9 cellular contexts compared by ENCODE assay signal in genomic region chr20:2799271-2799670, GRCh38. TPM values are rescaled to one million over a fixed set of nuclear protein-coding genes. Genes with fewer than 3 reads are reported as not detected.
A peak's percentile ranks its signal among the peaks of the same experiment; 100 is the strongest.
DNase-seq lines count a peak whose midpoint lies in the region; ATAC-seq lines count a peak whose summit lies in the region.
"Had no signal": no experiment of that assay in that cellular context is flagged by ENCODE, and none has a peak within 500 bp of the region (broad histone marks: within the 10 kb centered on the region; RNA-seq: fewer than 3 reads in every experiment).

No MANE protein-coding gene starts in this region.

- H3K27ac Mint-ChIP-seq in CD4-positive, CD25-positive, alpha-beta regulatory T cell = peak overlapping the region in 1 of 3 donors; percentile 72
- H3K27ac Mint-ChIP-seq in effector memory CD8-positive, alpha-beta T cell = no peak overlapping the region

- no peaks in the 10 kb centered on the region for H3K9me3 ChIP-seq in CD4-positive, CD25-positive, alpha-beta regulatory T cell (ENCODE audit: control insufficient read depth in 2 of 2, low read length in 2 of 2)
- H3K9me3 ChIP-seq in HUES64 (ENCODE audit: insufficient read depth, low read depth, low read length) = no peaks in the 10 kb centered on the region
- H3K9me3 ChIP-seq in neuron (ENCODE audit: low read length) = no peaks in the 10 kb centered on the region

- peaks cover 21% of the 10 kb centered on the region for H3K27me3 ChIP-seq in CD4-positive, CD25-positive, alpha-beta regulatory T cell (ENCODE audit: control insufficient read depth, insufficient read depth, low read length)
- H3K27me3 ChIP-seq in HUES64 (ENCODE audit: insufficient read depth, low read length) (peaks cover 40% of the 10 kb centered on the region), neuron (ENCODE audit: insufficient read depth, low read length) (no peaks in the 10 kb centered on the region)

- H3K4me1 Mint-ChIP-seq in CD4-positive, CD25-positive, alpha-beta regulatory T cell = peaks cover 6 to 35% (median 13%) of the 10 kb centered on the region in 4 donors
- peaks cover 19 to 22% of the 10 kb centered on the region in 2 donors for H3K4me1 Mint-ChIP-seq in effector memory CD8-positive, alpha-beta T cell (ENCODE audit: low read depth in 2 of 2)

- no peaks in the 10 kb centered on the region for H3K36me3 ChIP-seq in CD4-positive, CD25-positive, alpha-beta regulatory T cell (ENCODE audit: control insufficient read depth, insufficient read depth, low read length)
- H3K36me3 ChIP-seq in HUES64 (ENCODE audit: insufficient read depth, low read length) = peaks cover 43% of the 10 kb centered on the region
- H3K36me3 ChIP-seq in neuron (ENCODE audit: insufficient read depth, low read length) = peaks cover 44% of the 10 kb centered on the region

- peaks cover 0 to 3% (median 0%) of the 10 kb centered on the region in 7 donors for H3K9me3 Mint-ChIP-seq in CD4-positive, CD25-positive, alpha-beta regulatory T cell
- H3K9me3 Mint-ChIP-seq in effector memory CD8-positive, alpha-beta T cell = no peaks in the 10 kb centered on the region

- no peak overlapping the region for H3K4me3 ChIP-seq in CD4-positive, CD25-positive, alpha-beta regulatory T cell (ENCODE audit: low read depth, low read length)
- H3K4me3 ChIP-seq in HUES64 (ENCODE audit: low read length) = peak overlapping the region; percentile 88
- peak overlapping the region; percentile 59 for H3K4me3 ChIP-seq in neuron (ENCODE audit: low read length)

- no peak for DNase-seq in CD4-positive, CD25-positive, alpha-beta regulatory T cell
- DNase-seq in effector memory CD8-positive, alpha-beta T cell = no peak
- DNase-seq in activated effector memory CD4-positive, alpha-beta T cell treated with anti-CD3 and anti-CD28 coated beads, Interleukin-2, amount 50 U/mL, for 16 hours = no peak
- no peak for DNase-seq in putamen (ENCODE audit: low spot score)
- DNase-seq: central memory CD4-positive, alpha-beta T cell had no signal

- peak overlapping the region; percentile 82 for H3K9ac ChIP-seq in HUES64 (ENCODE audit: low read depth, low read length)

- peaks cover 3% of the 10 kb centered on the region for H3K36me3 Mint-ChIP-seq in CD4-positive, CD25-positive, alpha-beta regulatory T cell
- peaks cover under 1% of the 10 kb centered on the region for H3K36me3 Mint-ChIP-seq in effector memory CD8-positive, alpha-beta T cell (ENCODE audit: insufficient read depth)

- H3K4me1 ChIP-seq in CD4-positive, CD25-positive, alpha-beta regulatory T cell (ENCODE audit: control insufficient read depth, insufficient read depth, low read length, poor library complexity, severe bottlenecking) = peaks cover 14% of the 10 kb centered on the region
- peaks cover 13% of the 10 kb centered on the region; the same call in 1 of the 2 replicates for H3K4me1 ChIP-seq in HUES64 (ENCODE audit: insufficient read depth, low read length)
- H3K4me1 ChIP-seq in neuron (ENCODE audit: insufficient read depth, low read length) = peaks cover 14% of the 10 kb centered on the region

- peak overlapping the region in 3 of 4 donors; percentile 11 to 85 (median 62) for H3K4me3 Mint-ChIP-seq in CD4-positive, CD25-positive, alpha-beta regulatory T cell
- peak overlapping the region; percentile 76 to 84 for H3K4me3 Mint-ChIP-seq in effector memory CD8-positive, alpha-beta T cell

- H3K27ac ChIP-seq in CD4-positive, CD25-positive, alpha-beta regulatory T cell (ENCODE audit: insufficient read depth, low read length, poor library complexity, severe bottlenecking) = no peak overlapping the region
- 0 out of 2 replicates have a peak overlapping the region, but pooled peaks have one; percentile 2 for H3K27ac ChIP-seq in HUES64 (ENCODE audit: low read depth, low read length)

- ATAC-seq in CD4-positive, CD25-positive, alpha-beta regulatory T cell (ENCODE audit: low read depth in 2 of 2) = no peak
- ATAC-seq in effector memory CD8-positive, alpha-beta T cell (replicated peaks) = no peak
- no peak for ATAC-seq in activated CD4-positive, CD25-positive, alpha-beta regulatory T cell treated with anti-CD3 and anti-CD28 coated beads, Interleukin-2, amount 50 U/mL, for 24 hours
- no peak for ATAC-seq in GM18870 (IDR thresholded peaks at IDR 0.05; ENCODE audit: unreplicated experiment)

- peaks cover 69% of the 10 kb centered on the region for H3K27me3 Mint-ChIP-seq in CD4-positive, CD25-positive, alpha-beta regulatory T cell
- H3K27me3 Mint-ChIP-seq in effector memory CD8-positive, alpha-beta T cell = peaks cover 84 to 100% of the 10 kb centered on the region in 2 donors

- 40% methylated on average over 9 of the region's 9 CpGs for whole genome bisulfite sequencing in HUES64

- no peak overlapping the region for H2AFZ ChIP-seq in neuron (ENCODE audit: low read depth, low read length)

RNA-seq across cellular contexts. Expression of gene CPXM1, which starts 1.2 kb away (rescaled TPM):
- total RNA-seq in CD4-positive, CD25-positive, alpha-beta regulatory T cell = 1.2 TPM
- under 1 TPM in 1 of 4 donors, not detected in 3; 0.10 TPM for polyA plus RNA-seq in CD4-positive, CD25-positive, alpha-beta regulatory T cell
- 72.5 TPM for polyA plus RNA-seq in HUES64 (2013, experiment 1 of 2)
- 92.0 TPM for polyA plus RNA-seq in HUES64 (2013, experiment 2 of 2)

RNA-seq across cellular contexts. Expression of gene C20orf141, which starts 15.5 kb away (rescaled TPM):
- total RNA-seq in CD4-positive, CD25-positive, alpha-beta regulatory T cell = not detected
- polyA plus RNA-seq in CD4-positive, CD25-positive, alpha-beta regulatory T cell = not detected
- polyA plus RNA-seq in HUES64 (2013, experiment 1 of 2) = not detected
- polyA plus RNA-seq in HUES64 (2013, experiment 2 of 2) = not detected

RNA-seq across cellular contexts. Expression of gene TMEM239, which starts 16.9 kb away (rescaled TPM):
- not detected for total RNA-seq in CD4-positive, CD25-positive, alpha-beta regulatory T cell
- not detected for polyA plus RNA-seq in CD4-positive, CD25-positive, alpha-beta regulatory T cell
- polyA plus RNA-seq in HUES64 (2013, experiment 1 of 2) = not detected
- polyA plus RNA-seq in HUES64 (2013, experiment 2 of 2) = not detected

RNA-seq across cellular contexts. Expression of gene PCED1A, which starts 41.2 kb away (rescaled TPM):
- 47.2 TPM for total RNA-seq in CD4-positive, CD25-positive, alpha-beta regulatory T cell
- polyA plus RNA-seq in CD4-positive, CD25-positive, alpha-beta regulatory T cell = 10 to 100 TPM; 17.8 to 24.9 (median 19.5) TPM
- 20.7 TPM for polyA plus RNA-seq in HUES64 (2013, experiment 1 of 2)
- 26.3 TPM for polyA plus RNA-seq in HUES64 (2013, experiment 2 of 2)

RNA-seq across cellular contexts. Expression of gene VPS16, which starts 41.3 kb away (rescaled TPM):
- 53.9 TPM for total RNA-seq in CD4-positive, CD25-positive, alpha-beta regulatory T cell
- polyA plus RNA-seq in CD4-positive, CD25-positive, alpha-beta regulatory T cell = 10 to 100 TPM; 30.6 to 35.3 (median 30.9) TPM
- polyA plus RNA-seq in HUES64 (2013, experiment 1 of 2) = 19.5 TPM
- polyA plus RNA-seq in HUES64 (2013, experiment 2 of 2) = 20.0 TPM
